ENCODE assay signal across 1 cellular context in the genomic region with DNA sequence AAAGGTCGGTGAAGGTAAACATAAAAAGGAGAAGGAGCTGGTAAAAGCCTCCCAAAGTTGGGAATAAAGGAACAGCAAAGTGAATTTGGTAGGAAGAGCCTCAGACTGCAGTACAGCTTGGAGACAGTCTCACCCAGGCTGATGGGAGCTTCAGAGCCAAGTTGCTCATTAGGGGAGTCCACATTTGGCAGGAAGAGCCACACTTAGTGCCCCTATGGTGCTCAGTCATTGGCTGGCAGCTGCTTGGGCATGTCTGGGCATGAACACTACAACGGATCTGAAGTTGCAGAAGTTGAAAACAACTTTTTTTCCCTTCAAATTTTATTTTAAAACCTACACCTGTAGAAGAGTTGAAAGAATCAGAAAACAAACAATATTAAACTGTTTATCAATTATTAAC.
TF ChIP-seq lines count a peak whose summit lies in the region.

No MANE protein-coding gene starts in this region.

TF ChIP-seq in H1, 55 proteins besides CTCF, POLR2A, EP300 and RAD21 (continued from another document):
- TF ChIP-seq BACH1 (IDR thresholded peaks at IDR 0.05; ENCODE audit: low read length) (no peak), EZH2 (IDR thresholded peaks at IDR 0.05; ENCODE audit: low read depth, low read length, severe bottlenecking) (no peak), NANOG (IDR thresholded peaks at IDR 0.05; ENCODE audit: insufficient read depth, low read depth, low read length, poor library complexity, severe bottlenecking) (no peak), TCF12 (IDR thresholded peaks at IDR 0.05; ENCODE audit: low read depth, low read length) (no peak), CHD2 (IDR thresholded peaks at IDR 0.05; ENCODE audit: low read length) (no peak), POLR2AphosphoS5 (IDR thresholded peaks at IDR 0.05; ENCODE audit: low read depth, low read length) (no peak), GABPA (IDR thresholded peaks at IDR 0.05; ENCODE audit: borderline replicate concordance, insufficient read depth, low read length) (no peak), SP1 (IDR thresholded peaks at IDR 0.05; ENCODE audit: low read depth, low read length) (no peak), TAF1 (IDR thresholded peaks at IDR 0.05; ENCODE audit: low read depth, low read length) (no peak), YY1 (IDR thresholded peaks at IDR 0.05; ENCODE audit: low read depth, low read length) (no peak), CEBPB (IDR thresholded peaks at IDR 0.05; ENCODE audit: low read depth, low read length) (no peak), POU5F1 (IDR thresholded peaks at IDR 0.05; ENCODE audit: low read depth, low read length) (no peak), TBP (IDR thresholded peaks at IDR 0.05; ENCODE audit: low read depth, low read length) (no peak), MAX (IDR thresholded peaks at IDR 0.05) (no peak), KDM4A (IDR thresholded peaks at IDR 0.05; ENCODE audit: low read depth, low read length, severe bottlenecking) (no peak), SAP30 (IDR thresholded peaks at IDR 0.05; ENCODE audit: insufficient read depth, insufficient replicate concordance, low read length) (no peak), MAFK (IDR thresholded peaks at IDR 0.05; ENCODE audit: low read depth, low read length) (no peak), CBX5 (IDR thresholded peaks at IDR 0.05; ENCODE audit: low read depth, low read length) (no peak), SP2 (IDR thresholded peaks at IDR 0.05; ENCODE audit: low read length) (no peak)
